Comparison of ENCODE assay signal across 8 cellular contexts in genomic region chr4:80116516-80116915, GRCh38.
"Had no signal": no experiment of that assay in that cellular context is flagged by ENCODE, and none has a peak within 500 bp of the region (broad histone marks: within the 10 kb centered on the region; RNA-seq: fewer than 3 reads in every experiment).

No MANE protein-coding gene starts in this region.

- ATAC-seq: GM12878 had no signal

- H3K4me3 ChIP-seq: GM12878 had no signal

- DNase-seq: GDM1, GF-D8 had no signal

- FAIRE-seq: G401.6, GM12878, GM12891, GM12892, GM18507, GM19239 had no signal
